8 cellular contexts compared by ENCODE assay signal in genomic region chr5:180353226-180353962, GRCh38. TPM values are rescaled to one million over a fixed set of nuclear protein-coding genes. Genes with fewer than 3 reads are reported as not detected.
DNase-seq lines count a peak whose midpoint lies in the region; ATAC-seq and TF ChIP-seq lines count a peak whose summit lies in the region.

Gene GFPT2 (minus strand): TSS chr5:180353336. CDS start chr5:180353217, 119 bp downstream.

- TF ChIP-seq POLR2A in tibial nerve (IDR thresholded peaks at IDR 0.05): peak; percentile 36 to 88

- peak within 1 kb of the TSS; percentile 56 for H3K9ac ChIP-seq in HUES48 (ENCODE audit: low read depth, low read length)

- H3K27me3 ChIP-seq in HUES48 (ENCODE audit: control insufficient read depth, insufficient read depth, low read length) (peaks cover 28% of the 10 kb centered on the region), tibial nerve (peaks cover 0 to 6% of the 10 kb centered on the region in 2 donors)

- ATAC-seq in GM19455 (IDR thresholded peaks at IDR 0.05; ENCODE audit: unreplicated experiment) (peak; percentile 73), left cardiac atrium (peak; percentile 92 to 94)

- H3K4me1 ChIP-seq in HUES48 (ENCODE audit: control insufficient read depth, insufficient read depth, low read length) (peaks cover 34% of the 10 kb centered on the region), tibial nerve (peaks cover 0 to 43% (median 4%) of the 10 kb centered on the region in 4 donors)

- DNase-seq in AG10803 (ENCODE audit: low read depth) (peak; percentile 74), T-helper 2 cell (peak; percentile 52 to 73 (median 68)), amniotic epithelial cell (ENCODE audit: low read depth) (peak; percentile 64), left cardiac atrium (peak; percentile 90), posterior vena cava (ENCODE audit: low spot score) (peak; percentile 94), tibial nerve (ENCODE audit: low spot score in 2 of 2) (peak; percentile 72 to 74)

- H3K4me3 ChIP-seq in AG10803 (ENCODE audit: low read length): peak within 1 kb of the TSS; percentile 79
- peak within 1 kb of the TSS; percentile 90 for H3K4me3 ChIP-seq in HUES48 (ENCODE audit: low read depth, low read length)
- peak within 1 kb of the TSS; percentile 57 to 99 (median 76) for H3K4me3 ChIP-seq in tibial nerve

- H3K27ac ChIP-seq in HUES48 (ENCODE audit: low read depth, low read length) (peak within 1 kb of the TSS; percentile 20), tibial nerve (peak within 1 kb of the TSS; percentile 66 to 92 (median 72))

- intact Hi-C loops in left cardiac atrium (cut with DNase I) (no loop called here), posterior vena cava (cut with DNase I) (no loop called here)

- 1% methylated on average over 34 to 45 of the region's 78 CpGs for WGBS in tibial nerve, 2 donors

- H3K36me3 ChIP-seq in HUES48 (ENCODE audit: control insufficient read depth, insufficient read depth, low read length) (peaks cover 15% of the 10 kb centered on the region), tibial nerve (no peaks in the 10 kb centered on the region)

- H3K9me3 ChIP-seq in HUES48 (ENCODE audit: control insufficient read depth, insufficient read depth, low read length) (no peaks in the 10 kb centered on the region), tibial nerve (no peaks in the 10 kb centered on the region)

- TF ChIP-seq EP300 in tibial nerve (IDR thresholded peaks at IDR 0.05): peak in 1 of 2 donors; percentile 61

- no peak for TF ChIP-seq CTCF in AG10803 (conservative IDR thresholded peaks at IDR 0.05; ENCODE audit: low read length)
- no peak for TF ChIP-seq CTCF in tibial nerve (IDR thresholded peaks at IDR 0.05)

RNA-seq across cellular contexts. Expression of gene GFPT2, which starts in this region (rescaled TPM):
- total RNA-seq in left cardiac atrium: 10 to 100 TPM; 27.3 to 44.5 TPM
- total RNA-seq in posterior vena cava: 10 to 100 TPM; 75.4 to 83.3 TPM
- 10 to 100 TPM; 36.1 to 64.5 (median 49.2) TPM for total RNA-seq in tibial nerve

Comparison
In these comparisons a context has a peak if more than half of its experiments do, and no peak if none do; other contexts are left out.
1. Peak in every context shown above with its lines: DNase-seq, ATAC-seq, H3K4me3 ChIP-seq and H3K27ac ChIP-seq.